ENCODE assay signal across 8 cellular contexts in genomic region chrX:118644378-118644777, GRCh38.
DNase-seq lines count a peak whose midpoint lies in the region; ATAC-seq, FAIRE-seq and TF ChIP-seq lines count a peak whose summit lies in the region.

No MANE protein-coding gene starts in this region.

- TF ChIP-seq CTCF in body of pancreas (IDR thresholded peaks at IDR 0.05), result peak; percentile 11 to 66 (median 61)

- WGBS in body of pancreas, 2 donors, result 8 to 36% methylated on average over 1 of the region's 1 CpG

- no peaks in the 10 kb centered on the region for H3K27me3 ChIP-seq in body of pancreas

- TF ChIP-seq POLR2A in body of pancreas (IDR thresholded peaks at IDR 0.05), result no peak

- FAIRE-seq in G401.6 (lab: Jason Lieb, UNC), result peak; percentile 92

- no peaks in the 10 kb centered on the region for H3K36me3 ChIP-seq in body of pancreas (replicated peaks in 1 of 2; ENCODE audit: insufficient read depth in 1 of 2, low read depth in 2 of 2)

- ATAC-seq in body of pancreas (peak; percentile 68), HG03342 (IDR thresholded peaks at IDR 0.05; ENCODE audit: unreplicated experiment) (no peak)

- H3K9me3 ChIP-seq in body of pancreas, result no peaks in the 10 kb centered on the region

- intact Hi-C loops in body of pancreas (cut with DNase I), result loop anchor here (5.0 kb wide), 1 partner anchor 163 kb away; no protein-coding TSS in a partner anchor

- no peak overlapping the region for H3K27ac ChIP-seq in body of pancreas

- H3K4me1 ChIP-seq in body of pancreas, result no peaks in the 10 kb centered on the region

- no peak overlapping the region for H3K4me3 ChIP-seq in body of pancreas

- DNase-seq in NCI-H1436 (lab: John Stamatoyannopoulos, UW) (peak; percentile 17), body of pancreas (peak in 1 of 4 donors; percentile 26), medulla oblongata (ENCODE audit: extremely low spot score) (peak; percentile 31), occipital lobe (lab: John Stamatoyannopoulos, UW) (no peak)
- DNase-seq in stimulated activated CD4-positive, alpha-beta T cell treated with anti-CD3 and anti-CD28 coated beads, Interleukin-4, amount 100 ng/mL, for 4 hours, result no peak
- no peak for DNase-seq in activated CD8-positive, alpha-beta memory T cell treated with anti-CD3 and anti-CD28 coated beads, Interleukin-2, amount 50 U/mL, for 4 hours

Comparison
In these comparisons a context has a peak if more than half of its experiments do, and no peak if none do; other contexts are left out.
1. DNase-seq: peak in NCI-H1436 (single experiment) and medulla oblongata (single experiment); none in stimulated activated CD4-positive, alpha-beta T cell treated with anti-CD3 and anti-CD28 coated beads, Interleukin-4, amount 100 ng/mL, for 4 hours (0 of 2), activated CD8-positive, alpha-beta memory T cell treated with anti-CD3 and anti-CD28 coated beads, Interleukin-2, amount 50 U/mL, for 4 hours (single experiment) and occipital lobe (single experiment).